ENCODE assay signal across 22 cellular contexts in genomic region chr2:50770299-50770698, GRCh38.
"Had no signal": no experiment of that assay in that cellular context is flagged by ENCODE, and none has a peak within 500 bp of the region (broad histone marks: within the 10 kb centered on the region; RNA-seq: fewer than 3 reads in every experiment).

No MANE protein-coding gene starts in this region.

- H3K4me1 ChIP-seq: esophagus muscularis mucosa, gastrocnemius medialis, heart right ventricle, left ventricle myocardium inferior, lower lobe of right lung had no signal

- H3K9me3 ChIP-seq: esophagus muscularis mucosa, gastrocnemius medialis, heart right ventricle, left ventricle myocardium inferior, lower lobe of right lung, mucosa of descending colon had no signal

- DNase-seq: dermis blood vessel endothelial cell; dorsolateral prefrontal cortex; effector CD4-positive, alpha-beta T cell; effector memory CD4-positive, alpha-beta T cell; foreskin melanocyte; gastrocnemius medialis; glutamatergic neuron; head of caudate nucleus; heart right ventricle; hippocampal formation; kidney glomerular epithelial cell; left colon; left ventricle myocardium inferior; lower lobe of right lung; mesenchymal stem cell; mucosa of descending colon had no signal

- H3K4me3 ChIP-seq: coronary artery, esophagus muscularis mucosa, gastrocnemius medialis, heart right ventricle, left ventricle myocardium inferior, lower lobe of right lung, mucosa of descending colon had no signal

- FAIRE-seq: colon, endothelial cell of umbilical vein, keratinocyte had no signal

- H3K27me3 ChIP-seq: dorsolateral prefrontal cortex, esophagus muscularis mucosa, gastrocnemius medialis had no signal

- H3K27ac ChIP-seq: coronary artery, esophagus muscularis mucosa, gastrocnemius medialis, heart right ventricle, left ventricle myocardium inferior, lower lobe of right lung had no signal

- H3K36me3 ChIP-seq: esophagus muscularis mucosa, gastrocnemius medialis, heart right ventricle, left ventricle myocardium inferior, lower lobe of right lung had no signal

- ATAC-seq: gastrocnemius medialis, heart right ventricle, left colon, left lobe of liver, lower lobe of right lung, mucosa of descending colon had no signal
